ENCODE assay signal across 12 cellular contexts in genomic region chr5:6731465-6732237, GRCh38. TPM values are rescaled to one million over a fixed set of nuclear protein-coding genes. Genes with fewer than 3 reads are reported as not detected.
A peak's percentile ranks its signal among the peaks of the same experiment; 100 is the strongest.
DNase-seq lines count a peak whose midpoint lies in the region; ATAC-seq and TF ChIP-seq lines count a peak whose summit lies in the region.
"Had no signal": no experiment of that assay in that cellular context is flagged by ENCODE, and none has a peak within 500 bp of the region (broad histone marks: within the 10 kb centered on the region; RNA-seq: fewer than 3 reads in every experiment).

No MANE protein-coding gene starts in this region.

- no peak for ATAC-seq in HG03460 (IDR thresholded peaks at IDR 0.05; ENCODE audit: unreplicated experiment)

- CTCF ChIA-PET in CD8-positive, alpha-beta memory T cell (lab: Charles Lee), result interaction anchor here (1.2 kb wide), 1 partner anchor 14 kb away, joined by 3 read pairs; no protein-coding TSS in a partner anchor

- H3K23ac ChIP-seq in trophoblast cell (ENCODE audit: low read length), result no peak overlapping the region

- POLR2A ChIA-PET in CD8-positive, alpha-beta memory T cell (lab: Charles Lee), result no interaction called here

- peaks cover 72 to 92% (median 90%) of the 10 kb centered on the region in 3 donors for H3K4me1 Mint-ChIP-seq in CD8-positive, alpha-beta memory T cell

- no peak for TF ChIP-seq POLR2A in esophagus muscularis mucosa (IDR thresholded peaks at IDR 0.05; ENCODE audit: low read depth)

- peaks cover under 1% of the 10 kb centered on the region for H3K36me3 ChIP-seq in CD8-positive, alpha-beta memory T cell (ENCODE audit: insufficient read depth, low read length)
- H3K36me3 ChIP-seq in SJSA1 (peaks cover 32% of the 10 kb centered on the region), esophagus muscularis mucosa (no peaks in the 10 kb centered on the region), trophoblast cell (ENCODE audit: control insufficient read depth in 1 of 2, insufficient read depth in 2 of 2, low read length in 2 of 2) (peaks cover 12% of the 10 kb centered on the region in 2 experiments)

- no peak overlapping the region for H3K14ac ChIP-seq in trophoblast cell (ENCODE audit: low read length)

- H3K9me3 ChIP-seq in CD8-positive, alpha-beta memory T cell (ENCODE audit: low read length), result no peaks in the 10 kb centered on the region
- H3K9me3 ChIP-seq in SJSA1 (replicated peaks), result no peaks in the 10 kb centered on the region
- no peaks in the 10 kb centered on the region for H3K9me3 ChIP-seq in esophagus muscularis mucosa
- H3K9me3 ChIP-seq in trophoblast cell (ENCODE audit: insufficient read depth, low read depth, low read length), result no peaks in the 10 kb centered on the region
- H3K9me3 ChIP-seq: HAP-1 had no signal

- H3K4me3 Mint-ChIP-seq in CD8-positive, alpha-beta memory T cell, result peak overlapping the region in 1 of 7 donors; percentile 4

- H3K4me3 ChIP-seq in CD8-positive, alpha-beta memory T cell (ENCODE audit: low read length), result no peak overlapping the region
- H3K4me3 ChIP-seq in SJSA1 (no peak overlapping the region), esophagus muscularis mucosa (no peak overlapping the region), trophoblast cell (ENCODE audit: low read depth, low read length) (no peak overlapping the region)
- H3K4me3 ChIP-seq: HAP-1 had no signal

- 64% methylated on average over 7 of the region's 7 CpGs for WGBS in esophagus muscularis mucosa
- WGBS in trophoblast cell (ENCODE audit: extremely low coverage, insufficient coverage, insufficient read length), result no CpG with 5 or more reads among the region's 7 CpGs

- H4K91ac ChIP-seq in trophoblast cell (ENCODE audit: low read depth, low read length), result no peak overlapping the region

- peak overlapping the region; percentile 5 for H2AFZ ChIP-seq in trophoblast cell (ENCODE audit: insufficient read depth, low read length, poor library complexity)

- H3K27ac ChIP-seq in CD8-positive, alpha-beta memory T cell (ENCODE audit: low read depth, low read length), result no peak overlapping the region
- H3K27ac ChIP-seq in SJSA1 (peak overlapping the region; percentile 50; the same call in 1 of the 2 replicates), esophagus muscularis mucosa (replicated peaks in 1 of 4) (peak overlapping the region; percentile 38 to 79 (median 63)), trophoblast cell (ENCODE audit: low read depth, low read length) (no peak overlapping the region)

- peaks cover 25% of the 10 kb centered on the region for H3K79me2 ChIP-seq in trophoblast cell (ENCODE audit: control insufficient read depth, insufficient read depth, low read length, poor library complexity)

- no peak for TF ChIP-seq CTCF in esophagus muscularis mucosa (IDR thresholded peaks at IDR 0.05)

- no peak overlapping the region for H2BK120ac ChIP-seq in trophoblast cell (ENCODE audit: insufficient read depth, low read length, poor library complexity)

- no peaks in the 10 kb centered on the region for H3K79me1 ChIP-seq in trophoblast cell (ENCODE audit: low read length)

- no peaks in the 10 kb centered on the region for H3K27me3 Mint-ChIP-seq in CD8-positive, alpha-beta memory T cell

- intact Hi-C loops in esophagus muscularis mucosa (cut with DNase I), result no loop called here

- H2BK12ac ChIP-seq in trophoblast cell (ENCODE audit: low read length), result no peak overlapping the region

- H3K4me1 ChIP-seq in CD8-positive, alpha-beta memory T cell (ENCODE audit: insufficient read depth, low read length), result peaks cover 51% of the 10 kb centered on the region
- H3K4me1 ChIP-seq in SJSA1 (replicated peaks) (peaks cover 23% of the 10 kb centered on the region), esophagus muscularis mucosa (peaks cover 75 to 93% (median 81%) of the 10 kb centered on the region in 4 donors), trophoblast cell (ENCODE audit: control insufficient read depth in 1 of 2, insufficient read depth in 2 of 2, low read length in 2 of 2) (peaks cover 3 to 5% of the 10 kb centered on the region in 2 experiments)

- no peak overlapping the region for H3K9ac ChIP-seq in trophoblast cell (ENCODE audit: low read length)

- H3K4me2 ChIP-seq in trophoblast cell (ENCODE audit: low read length), result no peak overlapping the region

- no peak overlapping the region for H3K18ac ChIP-seq in trophoblast cell (ENCODE audit: low read length)

- peak overlapping the region; percentile 43 for H3K4ac ChIP-seq in trophoblast cell (ENCODE audit: low read depth, low read length)

- H2BK5ac ChIP-seq in trophoblast cell (ENCODE audit: low read depth, low read length, poor library complexity), result no peak overlapping the region

- no peak for TF ChIP-seq EP300 in esophagus muscularis mucosa (IDR thresholded peaks at IDR 0.05)

- no peak for DNase-seq in CD8-positive, alpha-beta memory T cell
- DNase-seq in SJSA1 (ENCODE audit: low read depth in 1 of 2, low spot score in 2 of 2) (no peak), esophagus muscularis mucosa (ENCODE audit: extremely low spot score) (no peak), trophoblast cell (no peak), cortex of kidney (lab: John Stamatoyannopoulos, UW) (no peak), RKO (ENCODE audit: low spot score) (no peak), T1000 (lab: John Stamatoyannopoulos, UW) (no peak)
- DNase-seq: activated CD4-positive, alpha-beta T cell treated with anti-CD3 and anti-CD28 coated beads, Interleukin-2, amount 50 U/mL, for 1 hour; NCI-H1417 treated with DMSO at 0.1 percent for 48 hours; OCI-M1 had no signal

- peaks cover 0 to 29% (median 4%) of the 10 kb centered on the region in 3 donors for H3K36me3 Mint-ChIP-seq in CD8-positive, alpha-beta memory T cell

- peak overlapping the region; percentile 3 to 85 (median 35) for H3K27ac Mint-ChIP-seq in CD8-positive, alpha-beta memory T cell

- H3K27me3 ChIP-seq in CD8-positive, alpha-beta memory T cell (ENCODE audit: insufficient read depth, low read length, poor library complexity, severe bottlenecking), result no peaks in the 10 kb centered on the region
- H3K27me3 ChIP-seq in SJSA1 (replicated peaks) (no peaks in the 10 kb centered on the region), esophagus muscularis mucosa (no peaks in the 10 kb centered on the region), trophoblast cell (ENCODE audit: insufficient read depth, low read length) (no peaks in the 10 kb centered on the region)

- no peak overlapping the region for H4K12ac ChIP-seq in trophoblast cell (ENCODE audit: low read depth, low read length)

- H2AK5ac ChIP-seq in trophoblast cell (ENCODE audit: low read length), result no peak overlapping the region

- no peaks in the 10 kb centered on the region for H3K9me3 Mint-ChIP-seq in CD8-positive, alpha-beta memory T cell

- H4K8ac ChIP-seq in trophoblast cell (ENCODE audit: low read depth, low read length), result no peak overlapping the region

RNA-seq across cellular contexts. Expression of gene TENT4A, which starts 18.4 kb away (rescaled TPM):
- total RNA-seq in CD8-positive, alpha-beta memory T cell, result 10 to 100 TPM; 25.6 to 28.4 TPM
- polyA plus RNA-seq in CD8-positive, alpha-beta memory T cell, result 1.1 TPM
- 17.8 and 24.6 TPM in 2 replicates for total RNA-seq in SJSA1 (2014; rRNA removed; shearing (Covaris generic))
- total RNA-seq in esophagus muscularis mucosa, result 10 to 100 TPM; 17.0 to 21.9 (median 20.1) TPM
- 27.5 and 27.8 TPM in 2 replicates for polyA plus RNA-seq in trophoblast cell (2013)

Comparison
In these comparisons a context has a peak if more than half of its experiments do, and no peak if none do; other contexts are left out.
1. H3K27ac ChIP-seq: peak in SJSA1 (single experiment) and esophagus muscularis mucosa (4 of 4); none in CD8-positive, alpha-beta memory T cell (single experiment) and trophoblast cell (single experiment).